In genomic region chr9:127566351-127567001, GRCh38 we compare ENCODE assay signal across 8 cellular contexts. TPM values are rescaled to one million over a fixed set of nuclear protein-coding genes. Genes with fewer than 3 reads are reported as not detected.
DNase-seq lines count a peak whose midpoint lies in the region; ATAC-seq and TF ChIP-seq lines count a peak whose summit lies in the region.

No MANE protein-coding gene starts in this region.

- H3K9ac ChIP-seq in mesenchymal stem cell (ENCODE audit: low read length) (peak overlapping the region; percentile 94), MM.1S (ENCODE audit: low read length) (no peak overlapping the region)

- peaks cover 30% of the 10 kb centered on the region in 2 experiments for H3K36me3 ChIP-seq in mesenchymal stem cell (ENCODE audit: control insufficient read depth in 1 of 2, insufficient read depth in 2 of 2, low read depth in 1 of 2, low read length in 2 of 2)
- peaks cover 6% of the 10 kb centered on the region for H3K36me3 ChIP-seq in upper lobe of right lung
- H3K36me3 ChIP-seq in MM.1S (replicated peaks; ENCODE audit: insufficient read depth, low read length): no peaks in the 10 kb centered on the region

- H3K9me3 Mint-ChIP-seq in activated naive CD4-positive, alpha-beta T cell treated with anti-CD3 and anti-CD28 coated beads, Interleukin-2, amount 10 ng/mL, durations not matched to agents 7 days and 5 days: no peaks in the 10 kb centered on the region
- H3K9me3 Mint-ChIP-seq in activated naive CD4-positive, alpha-beta T cell treated with anti-CD3 and anti-CD28 coated beads for 36 hours: no peaks in the 10 kb centered on the region
- no peaks in the 10 kb centered on the region for H3K9me3 Mint-ChIP-seq in dendritic cell treated with granulocyte-macrophage colony-stimulating factor and Interleukin-4, amounts not matched to agents 40 ng/mL and 50 ng/mL, for 4 days

- peak overlapping the region; percentile 46 for H2BK15ac ChIP-seq in mesenchymal stem cell (ENCODE audit: low read depth, poor library complexity, severe bottlenecking)

- H4K20me1 ChIP-seq in MM.1S (ENCODE audit: insufficient read depth, low read length): no peaks in the 10 kb centered on the region

- H2AK5ac ChIP-seq in mesenchymal stem cell (ENCODE audit: low read length, severe bottlenecking): peak overlapping the region; percentile 23

- H3K4me2 ChIP-seq in mesenchymal stem cell (ENCODE audit: low read length, poor library complexity, severe bottlenecking) (peak overlapping the region; percentile 82), MM.1S (ENCODE audit: low read depth, low read length) (no peak overlapping the region)

- peak overlapping the region; percentile 60 to 93 for H2BK12ac ChIP-seq in mesenchymal stem cell (ENCODE audit: low read length in 2 of 2)

- 59% methylated on average over 9 of the region's 11 CpGs for WGBS in mesenchymal stem cell

- H3K4me1 ChIP-seq in mesenchymal stem cell (ENCODE audit: control insufficient read depth, insufficient read depth, low read depth, low read length): peaks cover 44% of the 10 kb centered on the region
- H3K4me1 ChIP-seq in upper lobe of right lung: peaks cover 56% of the 10 kb centered on the region
- peaks cover 14% of the 10 kb centered on the region for H3K4me1 ChIP-seq in MM.1S (ENCODE audit: low read length)

- H4K8ac ChIP-seq in mesenchymal stem cell (ENCODE audit: low read length): peak overlapping the region; percentile 69

- H3F3A ChIP-seq in MM.1S (ENCODE audit: insufficient read depth, low read length): peaks cover 6% of the 10 kb centered on the region; the same call in 1 of the 2 replicates

- no peak for DNase-seq in activated naive CD4-positive, alpha-beta T cell treated with anti-CD3 and anti-CD28 coated beads, Interleukin-2, amount 10 ng/mL, durations not matched to agents 7 days and 5 days
- DNase-seq in activated naive CD4-positive, alpha-beta T cell treated with anti-CD3 and anti-CD28 coated beads for 36 hours: no peak
- DNase-seq in mesenchymal stem cell (peak; percentile 33), upper lobe of right lung (peak; percentile 77), MM.1S (no peak), retina (no peak)

- H3K9me2 ChIP-seq in MM.1S (replicated peaks; ENCODE audit: insufficient read depth, low read length): no peaks in the 10 kb centered on the region

- TF ChIP-seq CTCF in upper lobe of right lung (IDR thresholded peaks at IDR 0.05): no peak
- no peak for TF ChIP-seq CTCF in MM.1S (IDR thresholded peaks at IDR 0.05; ENCODE audit: low read length)

- H3K27me3 ChIP-seq in mesenchymal stem cell (ENCODE audit: control insufficient read depth in 1 of 2, insufficient read depth in 1 of 2, low read length in 2 of 2): no peaks in the 10 kb centered on the region
- no peaks in the 10 kb centered on the region for H3K27me3 ChIP-seq in upper lobe of right lung
- H3K27me3 ChIP-seq in MM.1S (replicated peaks; ENCODE audit: insufficient read depth, low read length): no peaks in the 10 kb centered on the region

- H3K4me1 Mint-ChIP-seq in activated naive CD4-positive, alpha-beta T cell treated with anti-CD3 and anti-CD28 coated beads, Interleukin-2, amount 10 ng/mL, durations not matched to agents 7 days and 5 days: peaks cover 74% of the 10 kb centered on the region
- H3K4me1 Mint-ChIP-seq in activated naive CD4-positive, alpha-beta T cell treated with anti-CD3 and anti-CD28 coated beads for 36 hours (ENCODE audit: low read depth): peaks cover 25% of the 10 kb centered on the region
- peaks cover 76% of the 10 kb centered on the region for H3K4me1 Mint-ChIP-seq in dendritic cell treated with granulocyte-macrophage colony-stimulating factor and Interleukin-4, amounts not matched to agents 40 ng/mL and 50 ng/mL, for 4 days (ENCODE audit: low read depth)

- H2BK120ac ChIP-seq in mesenchymal stem cell (ENCODE audit: low read depth, low read length): peak overlapping the region; percentile 43

- ATAC-seq in upper lobe of right lung: peak; percentile 45
- no peak for ATAC-seq in activated CD4-positive, CD25-positive, alpha-beta regulatory T cell treated with anti-CD3 and anti-CD28 coated beads, Interleukin-2, amount 50 U/mL, for 24 hours

- H3K27ac Mint-ChIP-seq in activated naive CD4-positive, alpha-beta T cell treated with anti-CD3 and anti-CD28 coated beads, Interleukin-2, amount 10 ng/mL, durations not matched to agents 7 days and 5 days: no peak overlapping the region
- H3K27ac Mint-ChIP-seq in activated naive CD4-positive, alpha-beta T cell treated with anti-CD3 and anti-CD28 coated beads for 36 hours: no peak overlapping the region
- H3K27ac Mint-ChIP-seq in dendritic cell treated with granulocyte-macrophage colony-stimulating factor and Interleukin-4, amounts not matched to agents 40 ng/mL and 50 ng/mL, for 4 days: peak overlapping the region; percentile 94

- no peaks in the 10 kb centered on the region for H3K27me3 Mint-ChIP-seq in activated naive CD4-positive, alpha-beta T cell treated with anti-CD3 and anti-CD28 coated beads, Interleukin-2, amount 10 ng/mL, durations not matched to agents 7 days and 5 days
- no peaks in the 10 kb centered on the region for H3K27me3 Mint-ChIP-seq in activated naive CD4-positive, alpha-beta T cell treated with anti-CD3 and anti-CD28 coated beads for 36 hours (ENCODE audit: low read depth)
- H3K27me3 Mint-ChIP-seq in dendritic cell treated with granulocyte-macrophage colony-stimulating factor and Interleukin-4, amounts not matched to agents 40 ng/mL and 50 ng/mL, for 4 days: no peaks in the 10 kb centered on the region

- H3K4me3 ChIP-seq in mesenchymal stem cell (ENCODE audit: insufficient read depth in 1 of 2, low read depth in 1 of 2, low read length in 2 of 2) (peak overlapping the region; percentile 97 to 100), upper lobe of right lung (peak overlapping the region; percentile 92), MM.1S (ENCODE audit: low read length) (no peak overlapping the region)

- no peaks in the 10 kb centered on the region for H3K79me1 ChIP-seq in mesenchymal stem cell (replicated peaks; ENCODE audit: low read length, poor library complexity, severe bottlenecking)

- H3K23ac ChIP-seq in mesenchymal stem cell (ENCODE audit: low read length in 2 of 2): peak overlapping the region; percentile 25 to 75

- H3K14ac ChIP-seq in mesenchymal stem cell (ENCODE audit: low read length in 2 of 2): peak overlapping the region in 1 of 2 experiments; percentile 26

- H3K4ac ChIP-seq in mesenchymal stem cell (ENCODE audit: low read depth in 1 of 2, low read length in 2 of 2): peak overlapping the region; percentile 55 to 90

- no peaks in the 10 kb centered on the region for H3K9me3 ChIP-seq in mesenchymal stem cell (ENCODE audit: control insufficient read depth, low read length)
- H3K9me3 ChIP-seq in upper lobe of right lung: no peaks in the 10 kb centered on the region
- no peaks in the 10 kb centered on the region for H3K9me3 ChIP-seq in MM.1S (replicated peaks; ENCODE audit: insufficient read depth, low read length)

- H3K36me3 Mint-ChIP-seq in activated naive CD4-positive, alpha-beta T cell treated with anti-CD3 and anti-CD28 coated beads, Interleukin-2, amount 10 ng/mL, durations not matched to agents 7 days and 5 days: peaks cover 41% of the 10 kb centered on the region
- H3K36me3 Mint-ChIP-seq in activated naive CD4-positive, alpha-beta T cell treated with anti-CD3 and anti-CD28 coated beads for 36 hours (ENCODE audit: low read depth): no peaks in the 10 kb centered on the region
- H3K36me3 Mint-ChIP-seq in dendritic cell treated with granulocyte-macrophage colony-stimulating factor and Interleukin-4, amounts not matched to agents 40 ng/mL and 50 ng/mL, for 4 days (ENCODE audit: low read depth): peaks cover 69% of the 10 kb centered on the region

- peak overlapping the region; percentile 27 to 99 for H3K18ac ChIP-seq in mesenchymal stem cell (ENCODE audit: low read depth in 1 of 2, low read length in 2 of 2)

- H2BK5ac ChIP-seq in mesenchymal stem cell (ENCODE audit: low read depth, low read length, poor library complexity, severe bottlenecking): peak overlapping the region; percentile 48

- intact Hi-C loops in activated naive CD4-positive, alpha-beta T cell treated with anti-CD3 and anti-CD28 coated beads for 36 hours (cut with micrococcal nuclease): no loop called here
- intact Hi-C loops in dendritic cell treated with granulocyte-macrophage colony-stimulating factor and Interleukin-4, amounts not matched to agents 40 ng/mL and 50 ng/mL, for 4 days (cut with micrococcal nuclease): no loop called here
- intact Hi-C loops in upper lobe of right lung (cut with DNase I): no loop called here

- peak overlapping the region; percentile 71 for H3K4me3 Mint-ChIP-seq in activated naive CD4-positive, alpha-beta T cell treated with anti-CD3 and anti-CD28 coated beads, Interleukin-2, amount 10 ng/mL, durations not matched to agents 7 days and 5 days
- H3K4me3 Mint-ChIP-seq in activated naive CD4-positive, alpha-beta T cell treated with anti-CD3 and anti-CD28 coated beads for 36 hours: no peak overlapping the region
- peak overlapping the region; percentile 94 for H3K4me3 Mint-ChIP-seq in dendritic cell treated with granulocyte-macrophage colony-stimulating factor and Interleukin-4, amounts not matched to agents 40 ng/mL and 50 ng/mL, for 4 days

- H3K79me2 ChIP-seq in MM.1S (ENCODE audit: low read length): no peaks in the 10 kb centered on the region

- CTCF ChIA-PET in activated naive CD4-positive, alpha-beta T cell treated with anti-CD3 and anti-CD28 coated beads, Interleukin-2, amount 10 ng/mL, durations not matched to agents 7 days and 5 days (lab: Charles Lee): interaction anchor here (0.9 kb wide), 1 partner anchor 75 kb away, joined by 3 read pairs; no protein-coding TSS in a partner anchor
- CTCF ChIA-PET in activated naive CD4-positive, alpha-beta T cell treated with anti-CD3 and anti-CD28 coated beads for 36 hours (lab: Charles Lee): no interaction called here

- H3K27ac ChIP-seq in mesenchymal stem cell (ENCODE audit: low read length, poor library complexity, severe bottlenecking) (peak overlapping the region; percentile 87), upper lobe of right lung (peak overlapping the region; percentile 91), MM.1S (ENCODE audit: low read length) (no peak overlapping the region)

- H2AFZ ChIP-seq in mesenchymal stem cell (ENCODE audit: low read depth, low read length) (no peak overlapping the region), MM.1S (ENCODE audit: low read length) (no peak overlapping the region)

- H4K91ac ChIP-seq in mesenchymal stem cell (ENCODE audit: low read length): peak overlapping the region; percentile 58

RNA-seq across cellular contexts. Expression of gene STXBP1, which starts 45.6 kb away (rescaled TPM):
- 10 to 100 TPM; 17.4 to 17.8 TPM for total RNA-seq in activated naive CD4-positive, alpha-beta T cell treated with anti-CD3 and anti-CD28 coated beads for 36 hours
- polyA plus RNA-seq in mesenchymal stem cell (2013, experiment 1 of 2): 41.1 TPM
- 40.3 TPM for polyA plus RNA-seq in mesenchymal stem cell (2013, experiment 2 of 2)
- total RNA-seq in upper lobe of right lung: 92.1 TPM

Comparison
In these comparisons a context has a peak if more than half of its experiments do, and no peak if none do; other contexts are left out.
1. DNase-seq: peak in mesenchymal stem cell (single experiment) and upper lobe of right lung (single experiment); none in activated naive CD4-positive, alpha-beta T cell treated with anti-CD3 and anti-CD28 coated beads, Interleukin-2, amount 10 ng/mL, durations not matched to agents 7 days and 5 days (single experiment), activated naive CD4-positive, alpha-beta T cell treated with anti-CD3 and anti-CD28 coated beads for 36 hours (single experiment), MM.1S (single experiment) and retina (single experiment).